Comparison of ENCODE assay signal across 10 cellular contexts in the genomic region with DNA sequence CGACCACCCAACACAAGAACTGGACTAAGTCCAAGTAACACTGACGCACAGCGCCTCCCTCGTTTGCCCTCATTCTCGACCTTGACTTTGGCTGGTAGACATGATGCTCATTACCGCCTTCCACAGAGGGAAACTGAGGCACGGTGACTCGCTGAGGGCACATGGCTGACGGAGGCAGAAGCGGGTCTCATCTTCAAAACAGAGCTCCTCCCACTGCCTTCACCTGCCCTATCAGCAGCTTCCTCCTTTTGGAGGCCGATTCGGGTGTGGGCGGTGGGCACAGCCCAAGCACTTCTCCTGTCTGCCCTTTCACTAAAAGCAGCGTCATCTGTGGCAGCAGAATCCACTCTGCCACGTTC. TPM values are rescaled to one million over a fixed set of nuclear protein-coding genes. Genes with fewer than 3 reads are reported as not detected.
DNase-seq lines count a peak whose midpoint lies in the region; ATAC-seq, FAIRE-seq and TF ChIP-seq lines count a peak whose summit lies in the region.
"Had no signal": no experiment of that assay in that cellular context is flagged by ENCODE, and none has a peak within 500 bp of the region (broad histone marks: within the 10 kb centered on the region; RNA-seq: fewer than 3 reads in every experiment).

No MANE protein-coding gene starts in this region.

- no peak overlapping the region for H3K23ac ChIP-seq in trophoblast cell (ENCODE audit: low read length)

- no peak overlapping the region for H3K4ac ChIP-seq in trophoblast cell (ENCODE audit: low read depth, low read length)

- H3K36me3 Mint-ChIP-seq in mesothelial cell of epicardium (no peaks in the 10 kb centered on the region), type B pancreatic cell (no peaks in the 10 kb centered on the region)

- peak overlapping the region; percentile 65 for H3K9ac ChIP-seq in HepG2 (ENCODE audit: insufficient read depth, low read depth, low read length)
- no peak overlapping the region for H3K9ac ChIP-seq in trophoblast cell (ENCODE audit: low read length)

- H3K14ac ChIP-seq in trophoblast cell (ENCODE audit: low read length), result no peak overlapping the region

- H3K27me3 ChIP-seq in HepG2 (ENCODE audit: control insufficient read depth in 1 of 2, insufficient read depth in 2 of 2, low read length in 2 of 2) (no peaks in the 10 kb centered on the region; a peak in 1 of 5 replicates), right lobe of liver (no peaks in the 10 kb centered on the region), trophoblast cell (ENCODE audit: insufficient read depth, low read length) (no peaks in the 10 kb centered on the region)

- no peaks in the 10 kb centered on the region for H3K9me3 ChIP-seq in HepG2 (ENCODE audit: low read length)
- no peaks in the 10 kb centered on the region for H3K9me3 ChIP-seq in right lobe of liver
- H3K9me3 ChIP-seq in trophoblast cell (ENCODE audit: insufficient read depth, low read depth, low read length), result no peaks in the 10 kb centered on the region

- peak overlapping the region; percentile 74 for H3K4me3 Mint-ChIP-seq in mesothelial cell of epicardium
- H3K4me3 Mint-ChIP-seq in type B pancreatic cell, result peak overlapping the region; percentile 85

- H3K4me1 Mint-ChIP-seq in mesothelial cell of epicardium, result peaks cover 30% of the 10 kb centered on the region
- peaks cover 21% of the 10 kb centered on the region for H3K4me1 Mint-ChIP-seq in type B pancreatic cell (ENCODE audit: unreplicated experiment)

- no peak overlapping the region for H2BK120ac ChIP-seq in trophoblast cell (ENCODE audit: insufficient read depth, low read length, poor library complexity)

- H2AK5ac ChIP-seq in trophoblast cell (ENCODE audit: low read length), result no peak overlapping the region

- no peak for TF ChIP-seq RAD21 in HepG2 (CRISPR knock-in tag; IDR thresholded peaks at IDR 0.05)

- POLR2A ChIA-PET in HepG2 (lab: Yijun Ruan, JAX), result interaction anchor here (1.3 to 6.1 kb wide), 7 partner anchors 18 to 100 kb away, joined by 3 to 73 read pairs (median 8); a partner anchor contains a TSS

- in situ Hi-C loops in HepG2 (cut with HindIII; ENCODE audit: extremely low pct_ligation_motif_present, low pct_unique_long_range_greater_than_20kb), result no loop called here

- H3K36me3 ChIP-seq in HepG2 (replicated peaks in 1 of 2; ENCODE audit: control insufficient read depth in 1 of 2, insufficient read depth in 2 of 2, low read length in 2 of 2), result no peaks in the 10 kb centered on the region
- no peaks in the 10 kb centered on the region for H3K36me3 ChIP-seq in right lobe of liver
- no peaks in the 10 kb centered on the region for H3K36me3 ChIP-seq in trophoblast cell (ENCODE audit: control insufficient read depth in 1 of 2, insufficient read depth in 2 of 2, low read length in 2 of 2)

- no peak overlapping the region for H3K18ac ChIP-seq in trophoblast cell (ENCODE audit: low read length)

- peak overlapping the region; percentile 97 for H3K4me2 ChIP-seq in HepG2 (ENCODE audit: low read depth, low read length)
- no peak overlapping the region for H3K4me2 ChIP-seq in trophoblast cell (ENCODE audit: low read length)

- TF ChIP-seq EP300 in HepG2 (IDR thresholded peaks at IDR 0.05; ENCODE audit: low read depth in 2 of 2, low read length in 2 of 2) (no peak), HepG2 (CRISPR knock-in tag; IDR thresholded peaks at IDR 0.05; ENCODE audit: borderline replicate concordance) (no peak)

- no peak overlapping the region for H3K27ac ChIP-seq in HepG2 (ENCODE audit: extremely low read length, insufficient read depth, low read length)
- no peak overlapping the region for H3K27ac ChIP-seq in right lobe of liver
- H3K27ac ChIP-seq in trophoblast cell (ENCODE audit: low read depth, low read length), result no peak overlapping the region

- peaks cover 53% of the 10 kb centered on the region for H3K4me1 ChIP-seq in HepG2 (ENCODE audit: insufficient read depth, low read length)
- peaks cover 0 to 33% (median 7%) of the 10 kb centered on the region in 4 donors for H3K4me1 ChIP-seq in right lobe of liver
- peaks cover 4 to 11% of the 10 kb centered on the region in 2 experiments for H3K4me1 ChIP-seq in trophoblast cell (ENCODE audit: control insufficient read depth in 1 of 2, insufficient read depth in 2 of 2, low read length in 2 of 2)

- H3K79me2 ChIP-seq in HepG2 (ENCODE audit: insufficient read depth, low read length) (peaks cover 26% of the 10 kb centered on the region), trophoblast cell (ENCODE audit: control insufficient read depth, insufficient read depth, low read length, poor library complexity) (peaks cover 23% of the 10 kb centered on the region)

- no peaks in the 10 kb centered on the region for H3K9me3 Mint-ChIP-seq in mesothelial cell of epicardium
- no peaks in the 10 kb centered on the region for H3K9me3 Mint-ChIP-seq in type B pancreatic cell

- no peak for ATAC-seq in HepG2
- ATAC-seq in right lobe of liver, result no peak
- ATAC-seq in HG03045 (IDR thresholded peaks at IDR 0.05; ENCODE audit: unreplicated experiment), result no peak

- H4K12ac ChIP-seq in trophoblast cell (ENCODE audit: low read depth, low read length), result no peak overlapping the region

- H2BK12ac ChIP-seq in trophoblast cell (ENCODE audit: low read length), result no peak overlapping the region

- no peak for FAIRE-seq in HepG2 (lab: Jason Lieb, UNC)
- FAIRE-seq: endometrium had no signal

- intact Hi-C loops in HepG2 (cut with micrococcal nuclease; ENCODE audit: unreplicated experiment), result no loop called here
- intact Hi-C loops in right lobe of liver (cut with DNase I), result loop anchor here in 1 of 2 donors (10.0 kb wide), 1 partner anchor 80 kb away; no protein-coding TSS in a partner anchor

- H4K8ac ChIP-seq in trophoblast cell (ENCODE audit: low read depth, low read length), result no peak overlapping the region

- BruUV-seq in HepG2 (replicated peaks; lab: Mats Ljungman, UMichigan), result no TSS peak

- H4K20me1 ChIP-seq in HepG2 (ENCODE audit: insufficient read depth, low read length), result peaks cover 24% of the 10 kb centered on the region

- no peak overlapping the region for H4K91ac ChIP-seq in trophoblast cell (ENCODE audit: low read depth, low read length)

- H3K79me1 ChIP-seq in trophoblast cell (ENCODE audit: low read length), result peaks cover 15% of the 10 kb centered on the region

- no peak overlapping the region for H2BK5ac ChIP-seq in trophoblast cell (ENCODE audit: low read depth, low read length, poor library complexity)

- CTCF ChIA-PET in HepG2 (lab: Yijun Ruan, JAX; ENCODE audit: low intra/inter-chr PET ratio, low total read pairs), result no interaction called here

- peak overlapping the region; percentile 86 for H3K27ac Mint-ChIP-seq in mesothelial cell of epicardium
- H3K27ac Mint-ChIP-seq in type B pancreatic cell, result peak overlapping the region; percentile 91

- TF ChIP-seq POLR2A in HepG2 (IDR thresholded peaks at IDR 0.05; ENCODE audit: insufficient read depth in 1 of 2, low read depth in 2 of 2, low read length in 2 of 2) (no peak), right lobe of liver (IDR thresholded peaks at IDR 0.05) (no peak)

- H3K27me3 Mint-ChIP-seq in mesothelial cell of epicardium (ENCODE audit: low read depth) (peaks cover 3% of the 10 kb centered on the region), type B pancreatic cell (peaks cover 11% of the 10 kb centered on the region)

- H2AFZ ChIP-seq in HepG2 (ENCODE audit: low read length) (no peak overlapping the region), trophoblast cell (ENCODE audit: insufficient read depth, low read length, poor library complexity) (no peak overlapping the region)

- TF ChIP-seq CTCF in HepG2 (CRISPR knock-in tag; IDR thresholded peaks at IDR 0.05) (no peak), right lobe of liver (IDR thresholded peaks at IDR 0.05) (no peak), mesothelial cell of epicardium (IDR thresholded peaks at IDR 0.05; ENCODE audit: unreplicated experiment) (no peak), type B pancreatic cell (conservative IDR thresholded peaks at IDR 0.05) (no peak)

- WGBS in HepG2 (ENCODE audit: low lambda C conversion rate), result 67% methylated on average over 15 of the region's 15 CpGs
- 83% methylated on average over 1 of the region's 15 CpGs for WGBS in right lobe of liver (ENCODE audit: insufficient coverage, low coverage, low lambda C conversion rate, missing lambda C conversion rate)
- WGBS in trophoblast cell (ENCODE audit: extremely low coverage, insufficient coverage, insufficient read length), result no CpG with 5 or more reads among the region's 15 CpGs

- H3K4me3 ChIP-seq in HepG2 (replicated peaks in 1 of 3; ENCODE audit: insufficient read depth in 1 of 3, low read depth in 2 of 3, low read length in 3 of 3), result peak overlapping the region in 2 of 3 experiments; percentile 59 to 73; a peak in 3 of 6 replicates
- H3K4me3 ChIP-seq in right lobe of liver, result no peak overlapping the region
- H3K4me3 ChIP-seq in trophoblast cell (ENCODE audit: low read depth, low read length), result no peak overlapping the region

- DNase-seq in HepG2 (ENCODE audit: low spot score) (no peak), right lobe of liver (no peak), mesothelial cell of epicardium (ENCODE audit: low spot score in 2 of 2, unreplicated experiment in 2 of 2) (no peak), type B pancreatic cell (ENCODE audit: extremely low spot score, unreplicated experiment) (no peak), HT-29 (ENCODE audit: low spot score) (no peak), trophoblast cell (no peak)
- DNase-seq in activated CD8-positive, alpha-beta memory T cell treated with anti-CD3 and anti-CD28 coated beads, Interleukin-2, amount 50 U/mL, for 4 hours, result peak; percentile 32
- DNase-seq: NK-92 treated with Interleukin-12 subunit alpha and Interleukin-12 subunit beta, amount 100 ng/mL, for 24 hours had no signal

RNA-seq across cellular contexts. Expression of a gene that starts 2.0 kb away (rescaled TPM):
- total RNA-seq in HepG2 (2016; rRNA removed; fragmentation: Illumina TruSeq; extraction: Trizol) (23.7 and 32.5 TPM in 2 replicates), right lobe of liver (10 to 100 TPM; 14.3 to 25.9 (median 17.6) TPM), mesothelial cell of epicardium (64.2 to 65.5 TPM (median 64.7 TPM) in 3 replicates), type B pancreatic cell (ENCODE audit: low replicate concordance) (48.5 and 54.4 TPM in 2 replicates)
- 14.5 and 15.9 TPM in 2 replicates for total RNA-seq in HepG2 (2016; cell fraction: cytosol; rRNA removed; fragmentation: Illumina TruSeq; extraction: Trizol; ENCODE audit: low read depth)
- total RNA-seq in HepG2 (2016; cell fraction: insoluble cytoplasmic fraction; rRNA removed; fragmentation: Illumina TruSeq; extraction: Trizol), result 25.4 and 32.9 TPM in 2 replicates
- 24.7 and 24.9 TPM in 2 replicates for total RNA-seq in HepG2 (2016; cell fraction: membrane; rRNA removed; fragmentation: Illumina TruSeq; extraction: Trizol)
- total RNA-seq in HepG2 (2016; cell fraction: nucleus; rRNA removed; fragmentation: Illumina TruSeq; extraction: Trizol), result 23.0 and 26.3 TPM in 2 replicates
- polyA plus RNA-seq in HepG2 (2011; rRNA removed), result 14.4 and 17.6 TPM in 2 replicates
- polyA plus RNA-seq in HepG2 (2011; cell fraction: cytosol; rRNA removed), result 7.2 and 11.1 TPM in 2 replicates
- 15.9 and 23.4 TPM in 2 replicates for polyA plus RNA-seq in HepG2 (2011; cell fraction: nucleus; rRNA removed)
- 30.8 and 38.6 TPM in 2 replicates for polyA plus RNA-seq in HepG2 (2012)
- 7.4 and 9.2 TPM in 2 replicates for polyA plus RNA-seq in HepG2 (2016; cell fraction: cytosol; fragmentation: Illumina TruSeq; extraction: Trizol; ENCODE audit: low read depth)
- polyA plus RNA-seq in HepG2 (2016; cell fraction: insoluble cytoplasmic fraction; fragmentation: Illumina TruSeq; extraction: Trizol; ENCODE audit: low read depth), result 29.4 and 31.2 TPM in 2 replicates
- polyA plus RNA-seq in HepG2 (2016; cell fraction: membrane; fragmentation: Illumina TruSeq; extraction: Trizol; ENCODE audit: low read depth), result 16.3 and 18.5 TPM in 2 replicates
- polyA plus RNA-seq in HepG2 (2016; cell fraction: nucleus; fragmentation: Illumina TruSeq; extraction: Trizol; ENCODE audit: insufficient read depth, low read depth), result 29.1 and 30.5 TPM in 2 replicates
- 13.3 and 14.0 TPM in 2 replicates for polyA minus RNA-seq in HepG2 (2011; rRNA and poly(A)+ RNA removed; ENCODE audit: low replicate concordance)
- 13.9 TPM in 2 replicates for polyA minus RNA-seq in HepG2 (2011; cell fraction: cytosol; rRNA and poly(A)+ RNA removed)
- polyA minus RNA-seq in HepG2 (2011; cell fraction: nucleus; rRNA and poly(A)+ RNA removed), result 47.9 and 58.2 TPM in 2 replicates
- 26.5 and 27.2 TPM in 2 replicates for total RNA-seq in HT-29 (2014; rRNA removed; shearing (Covaris generic))
- 33.8 and 36.8 TPM in 2 replicates for polyA plus RNA-seq in trophoblast cell (2013)

RNA-seq across cellular contexts. Expression of a gene that starts 56.7 kb away (rescaled TPM):
- 50.8 and 55.5 TPM in 2 replicates for total RNA-seq in HepG2 (2016; rRNA removed; fragmentation: Illumina TruSeq; extraction: Trizol)
- total RNA-seq in HepG2 (2016; cell fraction: cytosol; rRNA removed; fragmentation: Illumina TruSeq; extraction: Trizol; ENCODE audit: low read depth), result 110 and 141 TPM in 2 replicates
- total RNA-seq in HepG2 (2016; cell fraction: insoluble cytoplasmic fraction; rRNA removed; fragmentation: Illumina TruSeq; extraction: Trizol), result 53.9 and 57.2 TPM in 2 replicates
- total RNA-seq in HepG2 (2016; cell fraction: membrane; rRNA removed; fragmentation: Illumina TruSeq; extraction: Trizol), result 100.0 and 131 TPM in 2 replicates
- total RNA-seq in HepG2 (2016; cell fraction: nucleus; rRNA removed; fragmentation: Illumina TruSeq; extraction: Trizol), result 32.7 and 33.6 TPM in 2 replicates
- 52.9 and 62.4 TPM in 2 replicates for polyA plus RNA-seq in HepG2 (2011; rRNA removed)
- polyA plus RNA-seq in HepG2 (2011; cell fraction: cytosol; rRNA removed), result 58.4 and 70.2 TPM in 2 replicates
- 58.8 and 59.2 TPM in 2 replicates for polyA plus RNA-seq in HepG2 (2011; cell fraction: nucleus; rRNA removed)
- polyA plus RNA-seq in HepG2 (2012), result 50.8 and 63.8 TPM in 2 replicates
- polyA plus RNA-seq in HepG2 (2016; cell fraction: cytosol; fragmentation: Illumina TruSeq; extraction: Trizol; ENCODE audit: low read depth), result 122 and 158 TPM in 2 replicates
- 61.2 and 70.0 TPM in 2 replicates for polyA plus RNA-seq in HepG2 (2016; cell fraction: insoluble cytoplasmic fraction; fragmentation: Illumina TruSeq; extraction: Trizol; ENCODE audit: low read depth)
- polyA plus RNA-seq in HepG2 (2016; cell fraction: membrane; fragmentation: Illumina TruSeq; extraction: Trizol; ENCODE audit: low read depth), result 97.9 and 125 TPM in 2 replicates
- 71.8 and 76.2 TPM in 2 replicates for polyA plus RNA-seq in HepG2 (2016; cell fraction: nucleus; fragmentation: Illumina TruSeq; extraction: Trizol; ENCODE audit: insufficient read depth, low read depth)
- polyA minus RNA-seq in HepG2 (2011; rRNA and poly(A)+ RNA removed; ENCODE audit: low replicate concordance), result 53.9 and 60.5 TPM in 2 replicates
- 26.4 and 31.4 TPM in 2 replicates for polyA minus RNA-seq in HepG2 (2011; cell fraction: cytosol; rRNA and poly(A)+ RNA removed)
- 19.3 and 23.5 TPM in 2 replicates for polyA minus RNA-seq in HepG2 (2011; cell fraction: nucleus; rRNA and poly(A)+ RNA removed)
- total RNA-seq in right lobe of liver, result 10 to 100 TPM; 39.4 to 70.9 (median 62.4) TPM
- 37.7 to 41.8 TPM (median 39.8 TPM) in 3 replicates for total RNA-seq in mesothelial cell of epicardium
- total RNA-seq in type B pancreatic cell (ENCODE audit: low replicate concordance), result 45.4 and 46.4 TPM in 2 replicates
- 38.8 and 42.3 TPM in 2 replicates for total RNA-seq in HT-29 (2014; rRNA removed; shearing (Covaris generic))
- polyA plus RNA-seq in trophoblast cell (2013), result 50.4 and 51.7 TPM in 2 replicates

Comparison
In these comparisons a context has a peak if more than half of its experiments do, and no peak if none do; other contexts are left out.
1. H3K4me3 ChIP-seq: peak in HepG2 (2 of 3); none in right lobe of liver (0 of 3) and trophoblast cell (single experiment).